8 cellular contexts compared by ENCODE assay signal in the genomic region with DNA sequence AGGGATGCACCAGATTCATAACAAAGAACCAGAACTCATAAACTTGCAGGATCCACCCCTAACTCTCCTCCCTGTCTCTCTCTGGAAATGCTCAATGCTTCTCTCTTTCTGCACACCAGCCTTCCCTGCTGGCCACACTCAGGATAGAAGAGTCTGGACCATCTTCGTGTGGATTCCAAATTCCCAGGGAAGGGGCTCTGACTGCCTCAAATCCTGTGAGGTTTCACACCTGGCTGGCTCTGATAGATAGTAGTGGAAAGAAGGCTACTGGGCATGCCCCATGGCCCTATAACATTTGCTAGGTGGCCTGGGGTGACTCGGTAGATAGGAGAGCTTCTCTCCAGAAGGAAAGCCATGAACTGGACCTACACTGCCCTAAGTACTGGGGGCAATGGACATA.
"Had no signal": no experiment of that assay in that cellular context is flagged by ENCODE, and none has a peak within 500 bp of the region (broad histone marks: within the 10 kb centered on the region; RNA-seq: fewer than 3 reads in every experiment).

No MANE protein-coding gene starts in this region.

- H3K4me3 Mint-ChIP-seq: GM23338, HFFc6 had no signal

- H3K4me3 ChIP-seq: GM23338, HAP-1, K562 had no signal

- H3K4me1 Mint-ChIP-seq: GM23338 had no signal

- H3K4me2 ChIP-seq: GM23338 had no signal

- H3K27ac Mint-ChIP-seq: GM23338, HFFc6 had no signal

- H3K36me3 ChIP-seq: HAP-1 had no signal

- H3K4me1 ChIP-seq: HAP-1 had no signal

- H3K9me3 ChIP-seq: HAP-1 had no signal

- H2AFZ ChIP-seq: GM23338 had no signal

- DNase-seq: H7, HFFc6, IMR-90, KG1 had no signal

- ATAC-seq: GM23338, HCT116, K562 had no signal

- H3K9me3 Mint-ChIP-seq: GM23338 had no signal
